ENCODE assay signal across 19 cellular contexts in the genomic region with DNA sequence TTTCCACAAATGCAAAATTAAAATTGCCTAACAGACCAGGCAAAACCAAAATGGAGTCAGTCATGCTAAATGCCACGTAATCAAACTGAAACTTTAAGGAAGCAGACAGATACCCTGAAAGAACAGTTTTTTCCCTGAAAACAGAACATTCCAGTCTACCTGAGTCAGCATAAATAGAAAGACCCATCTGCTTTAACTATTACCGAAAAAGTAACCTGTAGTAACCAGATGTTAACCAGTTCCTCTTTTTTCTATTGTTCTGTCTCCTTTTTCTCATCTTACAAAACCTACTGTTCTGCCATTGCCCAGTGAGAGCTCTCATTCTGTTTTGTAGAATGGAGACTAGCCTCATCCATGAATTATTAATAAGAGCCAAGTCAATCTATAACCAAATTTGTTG.
DNase-seq lines count a peak whose midpoint lies in the region; ATAC-seq, FAIRE-seq and TF ChIP-seq lines count a peak whose summit lies in the region.
"Had no signal": no experiment of that assay in that cellular context is flagged by ENCODE, and none has a peak within 500 bp of the region (broad histone marks: within the 10 kb centered on the region; RNA-seq: fewer than 3 reads in every experiment).

No MANE protein-coding gene starts in this region.

- no peak overlapping the region for H3K56ac ChIP-seq in H1 (replicated peaks; ENCODE audit: insufficient read length, low read depth, low read length)

- no peaks in the 10 kb centered on the region for H3K27me3 ChIP-seq in H1 (replicated peaks in 1 of 4; ENCODE audit: control insufficient read depth in 3 of 4, extremely low read depth in 1 of 4, insufficient read depth in 3 of 4, low read length in 3 of 4)
- no peaks in the 10 kb centered on the region for H3K27me3 ChIP-seq in uterus
- H3K27me3 ChIP-seq: BLaER1 had no signal

- no peak overlapping the region for H4K91ac ChIP-seq in H1 (replicated peaks; ENCODE audit: insufficient read length, low read length)

- H3K4me2 ChIP-seq in A549 (no peak overlapping the region), H1 (ENCODE audit: insufficient read depth in 1 of 2, low read depth in 2 of 2, low read length in 2 of 2) (no peak overlapping the region)
- H3K4me2 ChIP-seq: BLaER1 had no signal

- no peaks in the 10 kb centered on the region for H3K4me1 ChIP-seq in A549
- no peaks in the 10 kb centered on the region for H3K4me1 ChIP-seq in H1 (replicated peaks in 1 of 4; ENCODE audit: control insufficient read depth in 3 of 4, insufficient read depth in 4 of 4, low read length in 3 of 4)
- no peaks in the 10 kb centered on the region for H3K4me1 ChIP-seq in uterus
- H3K4me1 ChIP-seq: BLaER1, Caco-2 had no signal

- DNase-seq in A549 (ENCODE audit: low read depth in 1 of 2, low spot score in 1 of 2) = no peak
- no peak for DNase-seq in GM12891 (ENCODE audit: insufficient read length, low spot score)
- peak; percentile 8 for DNase-seq in RPMI8226
- no peak for DNase-seq in H1 (ENCODE audit: low read depth in 1 of 2, low spot score in 2 of 2)
- no peak for DNase-seq in uterus
- DNase-seq in D721Med (ENCODE audit: insufficient read length, low spot score) = no peak
- DNase-seq: Caco-2; CD4-positive, CD25-positive, alpha-beta regulatory T cell; CD8-positive, alpha-beta T cell; DMS 273 treated with DMSO at 0.1 percent for 48 hours; DMS79; EL; GDM1; GM23248; H9 had no signal

- no peaks in the 10 kb centered on the region for H3K23me2 ChIP-seq in H1 (ENCODE audit: low read depth, low read length)

- H3K27ac ChIP-seq in A549 (no peak overlapping the region), H1 (ENCODE audit: low read depth, low read length) (no peak overlapping the region), uterus (no peak overlapping the region)
- H3K27ac ChIP-seq: BLaER1, C4-2B, GM23248 had no signal

- no peak overlapping the region for H2BK20ac ChIP-seq in H1 (ENCODE audit: low read length)

- H3K36me3 ChIP-seq in H1 (ENCODE audit: control insufficient read depth in 2 of 4, insufficient read depth in 4 of 4, low read length in 3 of 4) (no peaks in the 10 kb centered on the region), uterus (no peaks in the 10 kb centered on the region)
- H3K36me3 ChIP-seq: BLaER1 had no signal

- TF ChIP-seq CTCF in A549 (IDR thresholded peaks at IDR 0.05) (no peak), H1 (IDR thresholded peaks at IDR 0.05; ENCODE audit: control extremely low read depth in 1 of 3, insufficient read depth in 1 of 3, low read depth in 1 of 3, low read length in 3 of 3) (no peak), uterus (IDR thresholded peaks at IDR 0.05) (no peak), D721Med (IDR thresholded peaks at IDR 0.05; ENCODE audit: insufficient read depth, missing control alignments) (no peak)

- FAIRE-seq in A549 (lab: Jason Lieb, UNC) (no peak), GM12891 (lab: Jason Lieb, UNC) (no peak), H1 (lab: Jason Lieb, UNC) (no peak), D721Med (lab: Jason Lieb, UNC) (no peak)
- FAIRE-seq: GM12892 had no signal

- H2BK120ac ChIP-seq in H1 (replicated peaks; ENCODE audit: low read depth, low read length) = no peak overlapping the region

- no peak overlapping the region for H2BK12ac ChIP-seq in H1 (ENCODE audit: low read depth, low read length)

- H4K8ac ChIP-seq in H1 (ENCODE audit: extremely low read depth, insufficient read depth, low read length) = no peak overlapping the region

- H3K79me2 ChIP-seq in H1 (ENCODE audit: control insufficient read depth in 1 of 2, insufficient read depth in 2 of 2, low read length in 2 of 2) = no peaks in the 10 kb centered on the region

- CTCF ChIA-PET in A549 (lab: Yijun Ruan, JAX) (no interaction called here), H1 (lab: Charles Lee; ENCODE audit: partially characterized antibody) (interaction anchor here (0.6 to 1.7 kb wide), 3 partner anchors 30 to 201 kb away, joined by 3 to 4 read pairs (median 4); no protein-coding TSS in a partner anchor)

- H3K18ac ChIP-seq in H1 (ENCODE audit: extremely low read depth, low read length) = no peak overlapping the region

- H3K14ac ChIP-seq in H1 (ENCODE audit: insufficient read length) = no peak overlapping the region

- H4K5ac ChIP-seq in H1 (ENCODE audit: insufficient read length, low read depth, low read length) = no peak overlapping the region

- no peaks in the 10 kb centered on the region for H3K9me3 ChIP-seq in A549
- H3K9me3 ChIP-seq in H1 (ENCODE audit: insufficient read depth in 2 of 2, low read depth in 1 of 2, low read length in 1 of 2) = no peaks in the 10 kb centered on the region
- H3K9me3 ChIP-seq in uterus = no peaks in the 10 kb centered on the region
- H3K9me3 ChIP-seq: BLaER1, Caco-2 had no signal

- ATAC-seq in A549 = no peak
- ATAC-seq: CD8-positive, alpha-beta T cell; HCT116 had no signal

- H4K20me1 ChIP-seq in H1 (replicated peaks in 1 of 2; ENCODE audit: control insufficient read depth in 1 of 2, insufficient read depth in 2 of 2, low read length in 2 of 2) = no peaks in the 10 kb centered on the region
- H4K20me1 ChIP-seq: BLaER1 had no signal

- POLR2A ChIA-PET in A549 (lab: Yijun Ruan, JAX) = no interaction called here
- POLR2A ChIA-PET in H1 (lab: Charles Lee; ENCODE audit: partially characterized antibody) = no interaction called here

- WGBS in A549 (ENCODE audit: missing lambda C conversion rate) = 2% methylated on average over 2 of the region's 2 CpGs
- WGBS in H1 (ENCODE audit: extremely low coverage in 1 of 2, insufficient coverage in 1 of 2, insufficient read length in 1 of 2, insufficient replicate concordance in 2 of 2, low coverage in 1 of 2, low lambda C conversion rate in 2 of 2, missing lambda C conversion rate in 1 of 2), 2 experiments = 97% methylated on average over 2 of the region's 2 CpGs; no CpG with 5 or more reads in 1 of the 2 experiments

- no peak overlapping the region for H2AFZ ChIP-seq in H1 (ENCODE audit: low read length)
- H2AFZ ChIP-seq: GM23248 had no signal

- TF ChIP-seq RAD21 in A549 (conservative IDR thresholded peaks at IDR 0.05 in 1 of 2, IDR thresholded peaks at IDR 0.05 in 1 of 2) (no peak), H1 (IDR thresholded peaks at IDR 0.05 in 1 of 2, conservative IDR thresholded peaks at IDR 0.05 in 1 of 2; ENCODE audit: low read depth in 2 of 2, low read length in 2 of 2) (no peak)

- TF ChIP-seq POLR2A in A549 (IDR thresholded peaks at IDR 0.05; ENCODE audit: low read length) = no peak
- no peak for TF ChIP-seq POLR2A in GM12891 (IDR thresholded peaks at IDR 0.05; ENCODE audit: low read depth, low read length)
- no peak for TF ChIP-seq POLR2A in H1 (IDR thresholded peaks at IDR 0.05; ENCODE audit: control extremely low read depth in 1 of 2, low read depth in 2 of 2, low read length in 2 of 2)
- TF ChIP-seq POLR2A in uterus (IDR thresholded peaks at IDR 0.05) = no peak

- H3K23ac ChIP-seq in H1 (ENCODE audit: insufficient read length) = no peak overlapping the region

- H3K4me3 ChIP-seq in A549 (no peak overlapping the region), H1 (ENCODE audit: extremely low read depth in 1 of 4, insufficient read depth in 2 of 4, low read depth in 3 of 4, low read length in 4 of 4) (no peak overlapping the region), uterus (no peak overlapping the region)
- H3K4me3 ChIP-seq: BLaER1, GM23248 had no signal

- intact Hi-C loops in uterus (cut with DNase I; ENCODE audit: low total_unique reads) = no loop called here

- no peak overlapping the region for H3K9ac ChIP-seq in H1 (replicated peaks in 1 of 4; ENCODE audit: extremely low read depth in 1 of 4, low read depth in 3 of 4, low read length in 3 of 4)
- H3K9ac ChIP-seq: BLaER1, GM23248 had no signal

- H2BK15ac ChIP-seq in H1 (ENCODE audit: low read length) = no peak overlapping the region

- TF ChIP-seq EP300 in A549 (IDR thresholded peaks at IDR 0.05) = no peak
- no peak for TF ChIP-seq EP300 in H1 (IDR thresholded peaks at IDR 0.05; ENCODE audit: borderline replicate concordance in 1 of 2, low read depth in 2 of 2, low read length in 2 of 2)

- no peaks in the 10 kb centered on the region for H3K79me1 ChIP-seq in H1 (ENCODE audit: low read depth, low read length)

- H2BK5ac ChIP-seq in H1 (ENCODE audit: low read depth, low read length) = no peak overlapping the region

- H2AK5ac ChIP-seq in H1 (ENCODE audit: low read depth, low read length) = no peak overlapping the region

- no peak overlapping the region for H3K4ac ChIP-seq in H1 (replicated peaks; ENCODE audit: insufficient read length, low read depth, low read length)

TF ChIP-seq in A549, 52 proteins besides CTCF, POLR2A, EP300 and RAD21:
- TF ChIP-seq RFX5 (IDR thresholded peaks at IDR 0.05) (no peak), MAFK (IDR thresholded peaks at IDR 0.05; ENCODE audit: partially characterized antibody) (peak; percentile 84)

TF ChIP-seq in GM12891, 5 proteins besides CTCF, POLR2A, EP300 and RAD21:
- TF ChIP-seq SPI1 (IDR thresholded peaks at IDR 0.05; ENCODE audit: low read depth, low read length) = peak; percentile 51; the same call in 1 of the 2 replicates
- TF ChIP-seq POU2F2 (IDR thresholded peaks at IDR 0.05; ENCODE audit: low read depth, low read length) = no peak

TF ChIP-seq in H1, 55 proteins besides CTCF, POLR2A, EP300 and RAD21:
- peak; percentile 54; the same call in 1 of the 2 replicates for TF ChIP-seq MAFK (IDR thresholded peaks at IDR 0.05; ENCODE audit: low read depth, low read length)
- no peak for TF ChIP-seq TEAD4 (IDR thresholded peaks at IDR 0.05; ENCODE audit: low read depth, low read length)
- TF ChIP-seq, protein P1, sequence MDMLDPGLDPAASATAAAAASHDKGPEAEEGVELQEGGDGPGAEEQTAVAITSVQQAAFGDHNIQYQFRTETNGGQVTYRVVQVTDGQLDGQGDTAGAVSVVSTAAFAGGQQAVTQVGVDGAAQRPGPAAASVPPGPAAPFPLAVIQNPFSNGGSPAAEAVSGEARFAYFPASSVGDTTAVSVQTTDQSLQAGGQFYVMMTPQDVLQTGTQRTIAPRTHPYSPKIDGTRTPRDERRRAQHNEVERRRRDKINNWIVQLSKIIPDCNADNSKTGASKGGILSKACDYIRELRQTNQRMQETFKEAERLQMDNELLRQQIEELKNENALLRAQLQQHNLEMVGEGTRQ (IDR thresholded peaks at IDR 0.05; ENCODE audit: low read length) = no peak
- no peak for TF ChIP-seq GTF2F1 (IDR thresholded peaks at IDR 0.05; ENCODE audit: borderline replicate concordance, low read depth, low read length)

Comparison
In these comparisons a context has a peak if more than half of its experiments do, and no peak if none do; other contexts are left out.
1. Of the 18 proteins assayed by ChIP-seq in both H1 and A549: peak only in H1: none; only in A549: none; in both: MAFK; in neither: 17.